27 cellular contexts compared by ENCODE assay signal in genomic region chr17:19945009-19945650, GRCh38. TPM values are rescaled to one million over a fixed set of nuclear protein-coding genes. Genes with fewer than 3 reads are reported as not detected.
A peak's percentile ranks its signal among the peaks of the same experiment; 100 is the strongest.
DNase-seq lines count a peak whose midpoint lies in the region; ATAC-seq and TF ChIP-seq lines count a peak whose summit lies in the region.
"Had no signal": no experiment of that assay in that cellular context is flagged by ENCODE, and none has a peak within 500 bp of the region (broad histone marks: within the 10 kb centered on the region; RNA-seq: fewer than 3 reads in every experiment).

No MANE protein-coding gene starts in this region.

- H4K20me1 ChIP-seq in GM23338 (replicated peaks; ENCODE audit: insufficient read depth): peaks cover 23% of the 10 kb centered on the region; the same call in 1 of the 2 replicates

- H3K4me1 ChIP-seq in GM23338 (ENCODE audit: insufficient read depth): 0 out of 2 replicates have a peak, but pooled peaks cover 7% of the 10 kb centered on the region
- peaks cover 0 to 12% of the 10 kb centered on the region in 2 donors for H3K4me1 ChIP-seq in naive thymus-derived CD4-positive, alpha-beta T cell (ENCODE audit: control insufficient read depth in 2 of 2, insufficient read depth in 2 of 2, low read length in 2 of 2)
- H3K4me1 ChIP-seq: ascending aorta had no signal

- H3K4me1 Mint-ChIP-seq in activated T-cell treated with anti-CD3 and anti-CD28 coated beads, Interleukin-2, amount 50 U/mL, for 72 hours (ENCODE audit: low read depth): peaks cover 48% of the 10 kb centered on the region
- H3K4me1 Mint-ChIP-seq in GM23338: peaks cover 30% of the 10 kb centered on the region
- H3K4me1 Mint-ChIP-seq in activated T-helper 2 cell treated with anti-CD3 and anti-CD28 coated beads, Interferon-gamma antibody, Interleukin-2, Interleukin-4, amounts not matched to agents 10 μg/mL and 5 μg/mL and 100 μg/mL, durations not matched to agents 14 hours and 24 hours and 36 hours (ENCODE audit: low read depth): peaks cover 21% of the 10 kb centered on the region
- H3K4me1 Mint-ChIP-seq in naive thymus-derived CD4-positive, alpha-beta T cell: peaks cover 34 to 78% (median 70%) of the 10 kb centered on the region in 7 donors
- peaks cover 8% of the 10 kb centered on the region for H3K4me1 Mint-ChIP-seq in type B pancreatic cell (ENCODE audit: unreplicated experiment)

- intact Hi-C loops in activated T-helper 2 cell treated with anti-CD3 and anti-CD28 coated beads, Interferon-gamma antibody, Interleukin-2, Interleukin-4, amounts not matched to agents 10 μg/mL and 5 μg/mL and 100 μg/mL, durations not matched to agents 14 hours and 24 hours and 36 hours (cut with micrococcal nuclease): no loop called here
- intact Hi-C loops in naive thymus-derived CD4-positive, alpha-beta T cell (cut with micrococcal nuclease): no loop called here

- POLR2A ChIA-PET in naive thymus-derived CD4-positive, alpha-beta T cell (lab: Charles Lee): interaction anchor here (1.1 kb wide), 1 partner anchor 31 kb away, joined by 3 read pairs; no protein-coding TSS in a partner anchor

- no peak for ATAC-seq in activated T-cell treated with anti-CD3 and anti-CD28 coated beads, Interleukin-2, amount 50 U/mL, for 72 hours (replicated peaks in 1 of 2)
- no peak for ATAC-seq in GM23338
- ATAC-seq in naive thymus-derived CD4-positive, alpha-beta T cell: no peak
- no peak for ATAC-seq in HG03565 (IDR thresholded peaks at IDR 0.05; ENCODE audit: unreplicated experiment)
- ATAC-seq in HG03108 (IDR thresholded peaks at IDR 0.05; ENCODE audit: unreplicated experiment): no peak
- ATAC-seq: heart right ventricle, left colon, pancreas, right cardiac atrium had no signal

- peak overlapping the region; percentile 75 for H3K27ac Mint-ChIP-seq in activated T-cell treated with anti-CD3 and anti-CD28 coated beads, Interleukin-2, amount 50 U/mL, for 72 hours
- H3K27ac Mint-ChIP-seq in GM23338: no peak overlapping the region
- H3K27ac Mint-ChIP-seq in activated T-helper 2 cell treated with anti-CD3 and anti-CD28 coated beads, Interferon-gamma antibody, Interleukin-2, Interleukin-4, amounts not matched to agents 10 μg/mL and 5 μg/mL and 100 μg/mL, durations not matched to agents 14 hours and 24 hours and 36 hours: peak overlapping the region; percentile 4
- peak overlapping the region in 7 of 9 donors; percentile 18 to 85 (median 73) for H3K27ac Mint-ChIP-seq in naive thymus-derived CD4-positive, alpha-beta T cell
- H3K27ac Mint-ChIP-seq in type B pancreatic cell: no peak overlapping the region

- H3K27me3 ChIP-seq in GM23338 (ENCODE audit: insufficient read depth): no peaks in the 10 kb centered on the region
- no peaks in the 10 kb centered on the region for H3K27me3 ChIP-seq in naive thymus-derived CD4-positive, alpha-beta T cell (ENCODE audit: control insufficient read depth in 2 of 2, insufficient read depth in 2 of 2, low read length in 2 of 2)
- H3K27me3 ChIP-seq: ascending aorta, BLaER1, heart right ventricle, pancreas had no signal

- peaks cover 49% of the 10 kb centered on the region for H3K79me2 ChIP-seq in GM23338 (replicated peaks; ENCODE audit: insufficient read depth)

- H3K4me3 Mint-ChIP-seq in activated T-cell treated with anti-CD3 and anti-CD28 coated beads, Interleukin-2, amount 50 U/mL, for 72 hours: no peak overlapping the region
- H3K4me3 Mint-ChIP-seq in GM23338 (no peak overlapping the region), type B pancreatic cell (no peak overlapping the region)
- H3K4me3 Mint-ChIP-seq in activated T-helper 2 cell treated with anti-CD3 and anti-CD28 coated beads, Interferon-gamma antibody, Interleukin-2, Interleukin-4, amounts not matched to agents 10 μg/mL and 5 μg/mL and 100 μg/mL, durations not matched to agents 14 hours and 24 hours and 36 hours (ENCODE audit: low read depth): no peak overlapping the region
- H3K4me3 Mint-ChIP-seq in naive thymus-derived CD4-positive, alpha-beta T cell: peak overlapping the region in 2 of 10 donors; percentile 8 to 9
- H3K4me3 Mint-ChIP-seq: naive B cell had no signal

- CTCF ChIA-PET in naive thymus-derived CD4-positive, alpha-beta T cell (lab: Charles Lee): interaction anchor here (0.5 kb wide), 1 partner anchor 308 kb away, joined by 3 read pairs; no protein-coding TSS in a partner anchor

- H3K36me3 ChIP-seq in GM23338 (ENCODE audit: insufficient read depth): peaks cover 4% of the 10 kb centered on the region
- peaks cover 0 to 32% (median 4%) of the 10 kb centered on the region in 3 experiments for H3K36me3 ChIP-seq in naive thymus-derived CD4-positive, alpha-beta T cell (ENCODE audit: control insufficient read depth in 2 of 3, insufficient read depth in 3 of 3, low read length in 3 of 3)

- no peak overlapping the region for H3K4me2 ChIP-seq in GM23338
- H3K4me2 ChIP-seq: BLaER1 had no signal

- H3K4me3 ChIP-seq in GM23338: no peak overlapping the region
- no peak overlapping the region for H3K4me3 ChIP-seq in naive thymus-derived CD4-positive, alpha-beta T cell (ENCODE audit: low read length)
- H3K4me3 ChIP-seq: ascending aorta, BLaER1, heart right ventricle, pancreas had no signal

- peaks cover 3 to 19% of the 10 kb centered on the region in 2 donors for H3K36me3 Mint-ChIP-seq in activated T-cell treated with anti-CD3 and anti-CD28 coated beads, Interleukin-2, amount 50 U/mL, for 72 hours (ENCODE audit: insufficient read depth in 2 of 2)
- peaks cover 29% of the 10 kb centered on the region for H3K36me3 Mint-ChIP-seq in GM23338 (ENCODE audit: low read depth)
- peaks cover 55% of the 10 kb centered on the region for H3K36me3 Mint-ChIP-seq in activated T-helper 2 cell treated with anti-CD3 and anti-CD28 coated beads, Interferon-gamma antibody, Interleukin-2, Interleukin-4, amounts not matched to agents 10 μg/mL and 5 μg/mL and 100 μg/mL, durations not matched to agents 14 hours and 24 hours and 36 hours (ENCODE audit: low read depth)
- peaks cover 11 to 29% (median 15%) of the 10 kb centered on the region in 5 donors for H3K36me3 Mint-ChIP-seq in naive thymus-derived CD4-positive, alpha-beta T cell
- H3K36me3 Mint-ChIP-seq in type B pancreatic cell: peaks cover 29% of the 10 kb centered on the region

- no peaks in the 10 kb centered on the region for H3K9me3 Mint-ChIP-seq in activated T-cell treated with anti-CD3 and anti-CD28 coated beads, Interleukin-2, amount 50 U/mL, for 72 hours
- H3K9me3 Mint-ChIP-seq in GM23338 (0 out of 3 replicates have a peak, but pooled peaks cover 2% of the 10 kb centered on the region), type B pancreatic cell (no peaks in the 10 kb centered on the region)
- no peaks in the 10 kb centered on the region for H3K9me3 Mint-ChIP-seq in activated T-helper 2 cell treated with anti-CD3 and anti-CD28 coated beads, Interferon-gamma antibody, Interleukin-2, Interleukin-4, amounts not matched to agents 10 μg/mL and 5 μg/mL and 100 μg/mL, durations not matched to agents 14 hours and 24 hours and 36 hours
- no peaks in the 10 kb centered on the region for H3K9me3 Mint-ChIP-seq in naive thymus-derived CD4-positive, alpha-beta T cell
- H3K9me3 Mint-ChIP-seq: naive B cell had no signal

- no peak overlapping the region for H2AFZ ChIP-seq in GM23338

- no peak for DNase-seq in activated T-cell treated with anti-CD3 and anti-CD28 coated beads, Interleukin-2, amount 50 U/mL, for 72 hours
- no peak for DNase-seq in activated T-cell treated with anti-CD3 and anti-CD28 coated beads for 4 hours
- no peak for DNase-seq in GM23338 (ENCODE audit: low spot score)
- no peak for DNase-seq in activated T-helper 2 cell treated with anti-CD3 and anti-CD28 coated beads, Interferon-gamma antibody, Interleukin-2, Interleukin-4, amounts not matched to agents 10 μg/mL and 5 μg/mL and 100 μg/mL, durations not matched to agents 14 hours and 24 hours and 36 hours (ENCODE audit: low spot score)
- no peak for DNase-seq in naive thymus-derived CD4-positive, alpha-beta T cell
- no peak for DNase-seq in type B pancreatic cell (ENCODE audit: extremely low spot score, unreplicated experiment)
- DNase-seq: activated CD4-positive, alpha-beta T cell treated with anti-CD3 and anti-CD28 coated beads, Interleukin-2, amount 50 U/mL, for 1 hour; activated CD8-positive, alpha-beta memory T cell treated with anti-CD3 and anti-CD28 coated beads, Interleukin-2, amount 50 U/mL, for 48 hours; activated gamma-delta T cell treated with Interleukin-2 at 50 U/mL for 16 hours; foreskin fibroblast; H7; heart right ventricle; KBM-7; left colon; mesenchymal stem cell; naive B cell; NCI-H146; NCI-H526 treated with DMSO at 0.1 percent for 48 hours; pancreas; right cardiac atrium; stimulated activated CD4-positive, alpha-beta T cell treated with anti-CD3 and anti-CD28 coated beads, Interleukin-15, amount 100 ng/mL, for 24 hours; SW 1271 had no signal

- 0 out of 2 replicates have a peak overlapping the region, but pooled peaks have one; percentile 22 for H3K27ac ChIP-seq in GM23338 (ENCODE audit: low read depth)
- H3K27ac ChIP-seq in naive thymus-derived CD4-positive, alpha-beta T cell (ENCODE audit: low read depth, low read length): no peak overlapping the region
- H3K27ac ChIP-seq: ascending aorta, BLaER1, heart right ventricle, pancreas, VCaP had no signal

- H3K9me3 ChIP-seq in naive thymus-derived CD4-positive, alpha-beta T cell (ENCODE audit: control insufficient read depth in 2 of 3, low read length in 3 of 3): no peaks in the 10 kb centered on the region
- H3K9me3 ChIP-seq: ascending aorta, BLaER1, heart right ventricle, pancreas had no signal

- TF ChIP-seq CTCF in GM23338 (conservative IDR thresholded peaks at IDR 0.05; ENCODE audit: low read depth in 2 of 2) (no peak), type B pancreatic cell (conservative IDR thresholded peaks at IDR 0.05) (no peak)

- H3K9me2 ChIP-seq in GM23338 (ENCODE audit: insufficient read depth): no peaks in the 10 kb centered on the region

- no peaks in the 10 kb centered on the region for H3K27me3 Mint-ChIP-seq in activated T-cell treated with anti-CD3 and anti-CD28 coated beads, Interleukin-2, amount 50 U/mL, for 72 hours (ENCODE audit: low read depth)
- H3K27me3 Mint-ChIP-seq in GM23338 (ENCODE audit: insufficient read depth, low read depth, poor library complexity): peaks cover 5% of the 10 kb centered on the region
- H3K27me3 Mint-ChIP-seq in activated T-helper 2 cell treated with anti-CD3 and anti-CD28 coated beads, Interferon-gamma antibody, Interleukin-2, Interleukin-4, amounts not matched to agents 10 μg/mL and 5 μg/mL and 100 μg/mL, durations not matched to agents 14 hours and 24 hours and 36 hours (ENCODE audit: low read depth): no peaks in the 10 kb centered on the region
- H3K27me3 Mint-ChIP-seq in naive thymus-derived CD4-positive, alpha-beta T cell: no peaks in the 10 kb centered on the region
- no peaks in the 10 kb centered on the region for H3K27me3 Mint-ChIP-seq in type B pancreatic cell
- H3K27me3 Mint-ChIP-seq: naive B cell had no signal

- no peaks in the 10 kb centered on the region for H3F3A ChIP-seq in GM23338 (replicated peaks; ENCODE audit: low read depth)

RNA-seq across cellular contexts. Expression of gene AKAP10, which starts 32.5 kb away (rescaled TPM):
- total RNA-seq in activated T-cell treated with anti-CD3 and anti-CD28 coated beads, Interleukin-2, amount 50 U/mL, for 72 hours: 10 to 100 TPM; 31.3 to 34.9 TPM
- total RNA-seq in GM23338 (2014; rRNA removed; shearing (Covaris generic)): 17.3 and 25.9 TPM in 2 replicates
- 14.7 and 16.7 TPM in 2 replicates for polyA plus RNA-seq in GM23338 (2016; fragmentation: Nextera tagmentation; extraction: Ambion mirVana)
- total RNA-seq in activated T-helper 2 cell treated with anti-CD3 and anti-CD28 coated beads, Interferon-gamma antibody, Interleukin-2, Interleukin-4, amounts not matched to agents 10 μg/mL and 5 μg/mL and 100 μg/mL, durations not matched to agents 14 hours and 24 hours and 36 hours: 36.3 and 38.4 TPM in 2 replicates
- 10 to 100 TPM; 40.5 to 69.0 (median 51.0) TPM for total RNA-seq in naive thymus-derived CD4-positive, alpha-beta T cell
- 10 to 100 TPM; 17.0 to 34.2 TPM for polyA plus RNA-seq in naive thymus-derived CD4-positive, alpha-beta T cell
- 30.3 and 31.3 TPM in 2 replicates for total RNA-seq in type B pancreatic cell (ENCODE audit: low replicate concordance)

Comparison
In these comparisons a context has a peak if more than half of its experiments do, and no peak if none do; other contexts are left out.
1. H3K27ac Mint-ChIP-seq: peak in activated T-cell treated with anti-CD3 and anti-CD28 coated beads, Interleukin-2, amount 50 U/mL, for 72 hours (single experiment), activated T-helper 2 cell treated with anti-CD3 and anti-CD28 coated beads, Interferon-gamma antibody, Interleukin-2, Interleukin-4, amounts not matched to agents 10 μg/mL and 5 μg/mL and 100 μg/mL, durations not matched to agents 14 hours and 24 hours and 36 hours (single experiment) and naive thymus-derived CD4-positive, alpha-beta T cell (7 of 9); none in GM23338 (single experiment) and type B pancreatic cell (single experiment).